Comparison of ENCODE assay signal across 7 cellular contexts in the genomic region with DNA sequence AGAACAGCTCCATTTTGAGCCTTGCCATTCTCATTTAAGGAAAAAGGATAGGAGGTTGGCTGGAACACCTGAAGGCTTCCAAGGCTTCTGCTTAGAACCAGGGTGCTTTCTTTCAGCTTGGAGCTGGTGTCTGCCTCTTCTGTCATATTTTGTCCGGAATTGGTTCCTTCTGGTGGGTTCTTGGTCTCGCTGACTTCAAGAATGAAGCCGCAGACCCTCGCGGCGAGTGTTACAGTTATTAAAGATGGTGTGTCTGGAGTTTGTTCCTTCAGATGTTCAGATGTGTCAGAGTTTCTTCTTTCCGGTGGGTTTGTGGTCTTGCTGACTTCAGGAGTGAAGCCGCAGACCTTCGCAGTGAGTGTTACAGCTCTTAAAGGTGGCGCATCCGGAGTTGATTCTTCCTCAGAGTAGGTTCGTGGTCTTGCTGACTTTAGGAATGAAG.
A peak's percentile ranks its signal among the peaks of the same experiment; 100 is the strongest.
DNase-seq lines count a peak whose midpoint lies in the region; TF ChIP-seq lines count a peak whose summit lies in the region.
"Not testable (repeated sequence)": the region's sequence is repeated elsewhere in the genome, so short reads cannot be mapped to it uniquely, and the experiment has no call there.

No MANE protein-coding gene starts in this region.

- H3K4me3 Mint-ChIP-seq in IgD-negative memory B cell, result peak overlapping the region; percentile 19 to 82 (median 57)
- peak overlapping the region; percentile 58 for H3K4me3 Mint-ChIP-seq in endothelial cell (ENCODE audit: unreplicated experiment)

- H3K9me3 Mint-ChIP-seq in IgD-negative memory B cell; endothelial cell (ENCODE audit: unreplicated experiment): not testable (repeated sequence)

- not testable (repeated sequence) for H3K27me3 Mint-ChIP-seq in IgD-negative memory B cell; endothelial cell (ENCODE audit: unreplicated experiment)

- not testable (repeated sequence) for TF ChIP-seq CTCF in endothelial cell (IDR thresholded peaks at IDR 0.05; ENCODE audit: unreplicated experiment)

- DNase-seq in activated CD4-positive, CD25-positive, alpha-beta regulatory T cell treated with anti-CD3 and anti-CD28 coated beads, Interleukin-2, amount 50 U/mL, for 72 hours, result peak; percentile 43
- DNase-seq in activated CD8-positive, alpha-beta memory T cell treated with anti-CD3 and anti-CD28 coated beads, Interleukin-2, amount 50 U/mL, for 4 hours, result peak; percentile 63
- peak; percentile 61 for DNase-seq in activated naive CD4-positive, alpha-beta T cell treated with Interleukin-2 at 50 U/mL for 16 hours
- DNase-seq in endothelial cell (ENCODE audit: low spot score), result not testable (repeated sequence)
- peak; percentile 45 to 49 for DNase-seq in stimulated activated CD4-positive, alpha-beta T cell treated with anti-CD3 and anti-CD28 coated beads, Interleukin-2, amount 100 ng/mL, for 24 hours
- peak; percentile 68 for DNase-seq in stimulated activated CD8-positive, alpha-beta memory T cell treated with anti-CD3 and anti-CD28 coated beads, Interleukin-4, amount 100 ng/mL, for 48 hours

- H3K27ac Mint-ChIP-seq in IgD-negative memory B cell (peak overlapping the region in 1 of 3 donors; percentile 51), endothelial cell (ENCODE audit: unreplicated experiment) (peak overlapping the region; percentile 36)

- H3K36me3 Mint-ChIP-seq in IgD-negative memory B cell, result not testable (repeated sequence)
- H3K36me3 Mint-ChIP-seq in endothelial cell (ENCODE audit: low read depth, unreplicated experiment), result peaks cover 27% of the 10 kb centered on the region

- H3K4me1 Mint-ChIP-seq in IgD-negative memory B cell (peaks cover 62 to 75% (median 73%) of the 10 kb centered on the region in 3 donors), endothelial cell (ENCODE audit: unreplicated experiment) (peaks cover 64% of the 10 kb centered on the region)
